In genomic region chr2:105038383-105039061, GRCh38 we compare ENCODE assay signal across 8 cellular contexts. TPM values are rescaled to one million over a fixed set of nuclear protein-coding genes. Genes with fewer than 3 reads are reported as not detected.
DNase-seq lines count a peak whose midpoint lies in the region; ATAC-seq lines count a peak whose summit lies in the region.

No MANE protein-coding gene starts in this region.

- peaks cover 34% of the 10 kb centered on the region for H3K4me1 ChIP-seq in HUES48 (ENCODE audit: control insufficient read depth, insufficient read depth, low read length)
- H3K4me1 ChIP-seq in skeletal muscle tissue (ENCODE audit: control insufficient read depth in 3 of 3, insufficient read depth in 3 of 3, low read length in 3 of 3) = peaks cover 0 to 13% (median 12%) of the 10 kb centered on the region in 3 donors

- H3K4me3 Mint-ChIP-seq in activated naive CD8-positive, alpha-beta T cell treated with anti-CD3 and anti-CD28 coated beads for 36 hours = peak overlapping the region; percentile 99

- H3K27ac ChIP-seq in HUES48 (ENCODE audit: low read depth, low read length) (peak overlapping the region; percentile 97), skeletal muscle tissue (ENCODE audit: low read depth, low read length) (peak overlapping the region; percentile 76)

- H3K9me3 ChIP-seq in HUES48 (ENCODE audit: control insufficient read depth, insufficient read depth, low read length) = no peaks in the 10 kb centered on the region
- H3K9me3 ChIP-seq in skeletal muscle tissue (ENCODE audit: control insufficient read depth in 3 of 3, low read length in 3 of 3) = no peaks in the 10 kb centered on the region

- H3K4me3 ChIP-seq in HUES48 (ENCODE audit: low read depth, low read length) (peak overlapping the region; percentile 94), iPS-11a (ENCODE audit: low read depth, low read length) (peak overlapping the region; percentile 95), skeletal muscle tissue (ENCODE audit: low read length in 3 of 3) (peak overlapping the region; percentile 90 to 98 (median 96))

- H3K27ac Mint-ChIP-seq in activated naive CD8-positive, alpha-beta T cell treated with anti-CD3 and anti-CD28 coated beads for 36 hours = peak overlapping the region; percentile 93

- peak overlapping the region; percentile 95 for H3K9ac ChIP-seq in HUES48 (ENCODE audit: low read depth, low read length)
- peak overlapping the region; percentile 92 to 97 (median 94) for H3K9ac ChIP-seq in skeletal muscle tissue (ENCODE audit: low read depth in 1 of 3, low read length in 3 of 3)

- no peaks in the 10 kb centered on the region for H3K27me3 Mint-ChIP-seq in activated naive CD8-positive, alpha-beta T cell treated with anti-CD3 and anti-CD28 coated beads for 36 hours

- no peak for ATAC-seq in GM21723 (IDR thresholded peaks at IDR 0.05; ENCODE audit: unreplicated experiment)
- ATAC-seq in HG02798 (IDR thresholded peaks at IDR 0.05; ENCODE audit: poor library complexity, unreplicated experiment) = no peak

- H3K36me3 ChIP-seq in HUES48 (ENCODE audit: control insufficient read depth, insufficient read depth, low read length) (peaks cover 7% of the 10 kb centered on the region; the same call in 1 of the 2 replicates), skeletal muscle tissue (ENCODE audit: control insufficient read depth in 3 of 3, insufficient read depth in 3 of 3, low read length in 3 of 3) (no peaks in the 10 kb centered on the region)

- peaks cover 35% of the 10 kb centered on the region for H3K4me1 Mint-ChIP-seq in activated naive CD8-positive, alpha-beta T cell treated with anti-CD3 and anti-CD28 coated beads for 36 hours

- no peaks in the 10 kb centered on the region for H3K9me3 Mint-ChIP-seq in activated naive CD8-positive, alpha-beta T cell treated with anti-CD3 and anti-CD28 coated beads for 36 hours

- peak; percentile 8 for DNase-seq in NCI-H1105 treated with DMSO at 0.1 percent for 48 hours (lab: John Stamatoyannopoulos, UW)
- no peak for DNase-seq in NCI-H1105 (lab: John Stamatoyannopoulos, UW)
- no peak for DNase-seq in activated naive CD8-positive, alpha-beta T cell treated with anti-CD3 and anti-CD28 coated beads for 36 hours

- H3K27me3 ChIP-seq in HUES48 (ENCODE audit: control insufficient read depth, insufficient read depth, low read length) (no peaks in the 10 kb centered on the region), skeletal muscle tissue (ENCODE audit: control insufficient read depth in 3 of 3, insufficient read depth in 3 of 3, low read length in 3 of 3) (no peaks in the 10 kb centered on the region)

- peaks cover 11% of the 10 kb centered on the region for H3K36me3 Mint-ChIP-seq in activated naive CD8-positive, alpha-beta T cell treated with anti-CD3 and anti-CD28 coated beads for 36 hours

RNA-seq across cellular contexts. Expression of gene MRPS9, which starts 0.7 kb away (rescaled TPM):
- 10 to 100 TPM; 52.2 to 57.1 TPM for total RNA-seq in activated naive CD8-positive, alpha-beta T cell treated with anti-CD3 and anti-CD28 coated beads for 36 hours
- 23.5 TPM for total RNA-seq in skeletal muscle tissue
